ENCODE assay signal across 1 cellular context in the genomic region with DNA sequence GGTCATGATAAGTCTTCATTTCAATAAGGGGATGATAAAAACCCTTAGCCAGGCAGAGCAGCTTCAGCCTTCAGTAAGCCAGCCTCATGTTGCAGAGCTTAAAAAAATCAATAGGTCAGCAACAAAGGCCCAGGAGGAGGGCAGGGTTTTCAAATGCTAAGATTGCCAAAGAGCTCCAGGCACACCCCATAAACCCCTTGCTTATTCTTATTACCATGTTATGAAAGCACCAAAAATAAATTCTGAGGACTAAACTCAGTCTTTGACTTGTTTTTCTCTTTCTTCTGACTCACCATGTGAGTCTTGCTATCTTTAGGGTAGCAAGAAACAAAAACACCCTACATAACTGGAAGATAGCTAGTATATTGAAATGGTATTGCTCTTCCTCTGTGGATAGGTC.
TF ChIP-seq lines count a peak whose summit lies in the region.

No MANE protein-coding gene starts in this region.

TF ChIP-seq in WTC11, 78 proteins besides CTCF, POLR2A, EP300 and RAD21 (continued from another document):
- TF ChIP-seq, protein P1, sequence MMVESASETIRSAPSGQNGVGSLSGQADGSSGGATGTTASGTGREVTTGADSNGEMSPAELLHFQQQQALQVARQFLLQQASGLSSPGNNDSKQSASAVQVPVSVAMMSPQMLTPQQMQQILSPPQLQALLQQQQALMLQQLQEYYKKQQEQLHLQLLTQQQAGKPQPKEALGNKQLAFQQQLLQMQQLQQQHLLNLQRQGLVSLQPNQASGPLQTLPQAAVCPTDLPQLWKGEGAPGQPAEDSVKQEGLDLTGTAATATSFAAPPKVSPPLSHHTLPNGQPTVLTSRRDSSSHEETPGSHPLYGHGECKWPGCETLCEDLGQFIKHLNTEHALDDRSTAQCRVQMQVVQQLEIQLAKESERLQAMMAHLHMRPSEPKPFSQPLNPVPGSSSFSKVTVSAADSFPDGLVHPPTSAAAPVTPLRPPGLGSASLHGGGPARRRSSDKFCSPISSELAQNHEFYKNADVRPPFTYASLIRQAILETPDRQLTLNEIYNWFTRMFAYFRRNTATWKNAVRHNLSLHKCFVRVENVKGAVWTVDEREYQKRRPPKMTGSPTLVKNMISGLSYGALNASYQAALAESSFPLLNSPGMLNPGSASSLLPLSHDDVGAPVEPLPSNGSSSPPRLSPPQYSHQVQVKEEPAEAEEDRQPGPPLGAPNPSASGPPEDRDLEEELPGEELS (CRISPR knock-in tag; IDR thresholded peaks at IDR 0.05): no peak
- TF ChIP-seq, protein P2, sequence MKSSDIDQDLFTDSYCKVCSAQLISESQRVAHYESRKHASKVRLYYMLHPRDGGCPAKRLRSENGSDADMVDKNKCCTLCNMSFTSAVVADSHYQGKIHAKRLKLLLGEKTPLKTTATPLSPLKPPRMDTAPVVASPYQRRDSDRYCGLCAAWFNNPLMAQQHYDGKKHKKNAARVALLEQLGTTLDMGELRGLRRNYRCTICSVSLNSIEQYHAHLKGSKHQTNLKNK (CRISPR knock-in tag; IDR thresholded peaks at IDR 0.05): no peak
- TF ChIP-seq GABPB1 (CRISPR knock-in tag; IDR thresholded peaks at IDR 0.05) (no peak), CREM (CRISPR knock-in tag; IDR thresholded peaks at IDR 0.05) (no peak), KAT7 (CRISPR knock-in tag; IDR thresholded peaks at IDR 0.05; ENCODE audit: borderline replicate concordance) (no peak), NR3C1 (CRISPR knock-in tag; conservative IDR thresholded peaks at IDR 0.05; ENCODE audit: low read depth) (no peak)
- TF ChIP-seq, protein P3, sequence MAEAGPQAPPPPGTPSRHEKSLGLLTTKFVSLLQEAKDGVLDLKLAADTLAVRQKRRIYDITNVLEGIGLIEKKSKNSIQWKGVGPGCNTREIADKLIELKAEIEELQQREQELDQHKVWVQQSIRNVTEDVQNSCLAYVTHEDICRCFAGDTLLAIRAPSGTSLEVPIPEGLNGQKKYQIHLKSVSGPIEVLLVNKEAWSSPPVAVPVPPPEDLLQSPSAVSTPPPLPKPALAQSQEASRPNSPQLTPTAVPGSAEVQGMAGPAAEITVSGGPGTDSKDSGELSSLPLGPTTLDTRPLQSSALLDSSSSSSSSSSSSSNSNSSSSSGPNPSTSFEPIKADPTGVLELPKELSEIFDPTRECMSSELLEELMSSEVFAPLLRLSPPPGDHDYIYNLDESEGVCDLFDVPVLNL (CRISPR knock-in tag; IDR thresholded peaks at IDR 0.05; ENCODE audit: borderline replicate concordance, low read depth): no peak
- TF ChIP-seq, protein P4, sequence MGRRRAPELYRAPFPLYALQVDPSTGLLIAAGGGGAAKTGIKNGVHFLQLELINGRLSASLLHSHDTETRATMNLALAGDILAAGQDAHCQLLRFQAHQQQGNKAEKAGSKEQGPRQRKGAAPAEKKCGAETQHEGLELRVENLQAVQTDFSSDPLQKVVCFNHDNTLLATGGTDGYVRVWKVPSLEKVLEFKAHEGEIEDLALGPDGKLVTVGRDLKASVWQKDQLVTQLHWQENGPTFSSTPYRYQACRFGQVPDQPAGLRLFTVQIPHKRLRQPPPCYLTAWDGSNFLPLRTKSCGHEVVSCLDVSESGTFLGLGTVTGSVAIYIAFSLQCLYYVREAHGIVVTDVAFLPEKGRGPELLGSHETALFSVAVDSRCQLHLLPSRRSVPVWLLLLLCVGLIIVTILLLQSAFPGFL (CRISPR knock-in tag; IDR thresholded peaks at IDR 0.05; ENCODE audit: borderline replicate concordance): no peak
- TF ChIP-seq, protein P5, sequence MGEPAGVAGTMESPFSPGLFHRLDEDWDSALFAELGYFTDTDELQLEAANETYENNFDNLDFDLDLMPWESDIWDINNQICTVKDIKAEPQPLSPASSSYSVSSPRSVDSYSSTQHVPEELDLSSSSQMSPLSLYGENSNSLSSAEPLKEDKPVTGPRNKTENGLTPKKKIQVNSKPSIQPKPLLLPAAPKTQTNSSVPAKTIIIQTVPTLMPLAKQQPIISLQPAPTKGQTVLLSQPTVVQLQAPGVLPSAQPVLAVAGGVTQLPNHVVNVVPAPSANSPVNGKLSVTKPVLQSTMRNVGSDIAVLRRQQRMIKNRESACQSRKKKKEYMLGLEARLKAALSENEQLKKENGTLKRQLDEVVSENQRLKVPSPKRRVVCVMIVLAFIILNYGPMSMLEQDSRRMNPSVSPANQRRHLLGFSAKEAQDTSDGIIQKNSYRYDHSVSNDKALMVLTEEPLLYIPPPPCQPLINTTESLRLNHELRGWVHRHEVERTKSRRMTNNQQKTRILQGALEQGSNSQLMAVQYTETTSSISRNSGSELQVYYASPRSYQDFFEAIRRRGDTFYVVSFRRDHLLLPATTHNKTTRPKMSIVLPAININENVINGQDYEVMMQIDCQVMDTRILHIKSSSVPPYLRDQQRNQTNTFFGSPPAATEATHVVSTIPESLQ (CRISPR knock-in tag; IDR thresholded peaks at IDR 0.05): no peak
